Comparison of ENCODE assay signal across 25 cellular contexts in the genomic region with DNA sequence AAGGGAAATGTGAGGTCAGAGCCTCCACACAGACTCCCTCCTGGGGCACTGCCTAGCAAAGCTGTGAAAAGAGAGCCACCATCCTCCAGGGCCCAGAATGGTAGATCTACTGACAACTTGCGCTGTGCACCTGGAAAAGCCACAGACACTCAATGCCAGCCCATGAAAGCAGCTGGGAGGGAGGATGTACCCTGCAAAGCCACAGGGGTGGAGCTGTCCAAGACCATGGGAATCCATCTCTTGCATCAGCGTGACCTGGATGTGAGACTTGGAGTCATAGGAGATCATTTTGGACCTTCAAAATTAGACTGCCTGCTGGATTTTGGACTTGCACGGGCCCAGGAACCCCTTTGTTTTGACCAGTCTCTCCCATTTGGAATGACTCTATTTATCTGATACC.
"Had no signal": no experiment of that assay in that cellular context is flagged by ENCODE, and none has a peak within 500 bp of the region (broad histone marks: within the 10 kb centered on the region; RNA-seq: fewer than 3 reads in every experiment).

No MANE protein-coding gene starts in this region.

- H3K9me3 ChIP-seq: stomach, suprapubic skin, testis, thoracic aorta, thyroid gland, tibial artery, tibial nerve, transverse colon, upper lobe of left lung, upper lobe of right lung, uterus, vagina had no signal

- H3K27ac ChIP-seq: stomach, suprapubic skin, testis, thoracic aorta, thyroid gland, tibial artery, tibial nerve, transverse colon, upper lobe of left lung, upper lobe of right lung, uterus, vagina had no signal

- H3K27me3 ChIP-seq: stomach, suprapubic skin, testis, thyroid gland, tibial artery, tibial nerve, transverse colon, upper lobe of left lung, upper lobe of right lung, uterus, vagina had no signal

- ATAC-seq: stimulated activated effector memory CD8-positive, alpha-beta T cell treated with anti-CD3 and anti-CD28 coated beads, Interleukin-12 subunit alpha, Interleukin-12 subunit beta, amount 100 ng/mL, for 72 hours; stimulated activated memory B cell treated with anti-CD40 and anti-IgM and Interleukin-4, amounts not matched to agents 10 μg/mL and 1 μg/mL and 100 μg/mL, for 72 hours; stimulated activated naive B cell treated with anti-CD40 and anti-IgM and Interleukin-4, amounts not matched to agents 10 μg/mL and 1 μg/mL and 100 μg/mL, for 72 hours; stimulated activated naive CD8-positive, alpha-beta T cell treated with anti-CD3 and anti-CD28 coated beads, Interleukin-15, amount 100 ng/mL, for 72 hours; stimulated activated naive CD8-positive, alpha-beta T cell treated with anti-CD3 and anti-CD28 coated beads, Interleukin-15, Interleukin-2, amounts not matched to agents 100 U/mL and 50 U/mL, for 24 hours; upper lobe of right lung had no signal

- H3K4me1 ChIP-seq: testis, thyroid gland, tibial artery, upper lobe of right lung, uterus, vagina had no signal

- H3K36me3 ChIP-seq: stomach, suprapubic skin, thoracic aorta, thyroid gland, tibial artery, tibial nerve, transverse colon, upper lobe of left lung, upper lobe of right lung, uterus, vagina had no signal

- DNase-seq: stimulated activated CD4-positive, alpha-beta T cell treated with anti-CD3 and anti-CD28 coated beads, Interleukin-2, amount 100 ng/mL, for 48 hours; stimulated activated CD4-positive, alpha-beta T cell treated with anti-CD3 and anti-CD28 coated beads, Interleukin-4, amount 100 ng/mL, for 1 hour; stimulated activated CD4-positive, alpha-beta T cell treated with anti-CD3 and anti-CD28 coated beads, Interleukin-4, amount 100 ng/mL, for 24 hours; stimulated activated CD4-positive, alpha-beta T cell treated with anti-CD3 and anti-CD28 coated beads, Interleukin-4, amount 100 ng/mL, for 4 hours; stimulated activated CD8-positive, alpha-beta memory T cell treated with anti-CD3 and anti-CD28 coated beads, Interleukin-4, amount 100 ng/mL, for 48 hours; stimulated activated naive B cell treated with anti-CD40 and anti-IgM and Interleukin-4, amounts not matched to agents 10 μg/mL and 1 μg/mL and 100 μg/mL, for 72 hours; stimulated activated naive CD4-positive, alpha-beta T cell; stimulated activated naive CD8-positive, alpha-beta T cell treated with anti-CD3 and anti-CD28 coated beads, Interleukin-15, amount 100 ng/mL, for 72 hours; stimulated activated naive CD8-positive, alpha-beta T cell treated with anti-CD3 and anti-CD28 coated beads, Interleukin-15, Interleukin-2, amounts not matched to agents 100 U/mL and 50 U/mL, for 24 hours; stomach; substantia nigra; testis; thyroid gland; tibial artery; transverse colon; trophoblast cell; upper lobe of left lung; upper lobe of right lung; uterus had no signal

- H3K4me3 ChIP-seq: stomach, suprapubic skin, testis, thoracic aorta, thyroid gland, tibial artery, tibial nerve, transverse colon, upper lobe of left lung, upper lobe of right lung, uterus, vagina had no signal
